In genomic region chr10:44743539-44743938, GRCh38 we compare ENCODE assay signal across 30 cellular contexts.
"Had no signal": no experiment of that assay in that cellular context is flagged by ENCODE, and none has a peak within 500 bp of the region (broad histone marks: within the 10 kb centered on the region; RNA-seq: fewer than 3 reads in every experiment).

No MANE protein-coding gene starts in this region.

- ATAC-seq: activated CD4-positive, alpha-beta T cell treated with anti-CD3 and anti-CD28 coated beads for 36 hours; activated CD4-positive, CD25-positive, alpha-beta regulatory T cell treated with anti-CD3 and anti-CD28 coated beads, Interleukin-2, amount 50 U/mL, for 24 hours; activated CD8-positive, alpha-beta memory T cell treated with anti-CD3 and anti-CD28 coated beads, Interleukin-2, amount 10 ng/mL, durations not matched to agents 7 days and 5 days; activated CD8-positive, alpha-beta T cell treated with anti-CD3 and anti-CD28 coated beads, Interleukin-2, amount 10 ng/mL, durations not matched to agents 7 days and 5 days; activated naive CD8-positive, alpha-beta T cell treated with anti-CD3 and anti-CD28 coated beads, Interleukin-2, amount 50 U/mL, for 24 hours; WTC11 had no signal

- H3K4me3 ChIP-seq: ascending aorta, cardiac muscle cell had no signal

- DNase-seq: activated CD4-positive, alpha-beta memory T cell treated with anti-CD3 and anti-CD28 coated beads, Interleukin-2, amount 10 ng/mL, durations not matched to agents 7 days and 5 days; activated CD4-positive, alpha-beta T cell treated with anti-CD3 and anti-CD28 coated beads for 1 hour; activated CD4-positive, alpha-beta T cell treated with anti-CD3 and anti-CD28 coated beads for 36 hours; activated CD4-positive, alpha-beta T cell treated with anti-CD3 and anti-CD28 coated beads for 48 hours; activated CD4-positive, alpha-beta T cell treated with anti-CD3 and anti-CD28 coated beads, Interleukin-2, amount 10 ng/mL, durations not matched to agents 7 days and 5 days; activated CD4-positive, alpha-beta T cell treated with anti-CD3 and anti-CD28 coated beads, Interleukin-2, amount 50 U/mL, for 48 hours; activated CD4-positive, CD25-positive, alpha-beta regulatory T cell; activated CD8-positive, alpha-beta memory T cell treated with anti-CD3 and anti-CD28 coated beads for 24 hours; activated CD8-positive, alpha-beta memory T cell treated with anti-CD3 and anti-CD28 coated beads, Interleukin-2, amount 10 ng/mL, durations not matched to agents 7 days and 5 days; activated CD8-positive, alpha-beta memory T cell treated with anti-CD3 and anti-CD28 coated beads, Interleukin-2, amount 50 U/mL, for 48 hours; activated CD8-positive, alpha-beta T cell treated with anti-CD3 and anti-CD28 coated beads, Interleukin-2, amount 10 ng/mL, durations not matched to agents 7 days and 5 days; activated effector memory CD4-positive, alpha-beta T cell treated with Interleukin-2 at 50 U/mL for 16 hours; activated gamma-delta T cell; activated naive CD4-positive, alpha-beta T cell treated with anti-CD3 and anti-CD28 coated beads, Interleukin-2, amount 10 ng/mL, durations not matched to agents 7 days and 5 days; activated naive CD4-positive, alpha-beta T cell treated with Interleukin-2 at 50 U/mL for 16 hours; activated naive CD8-positive, alpha-beta T cell treated with anti-CD3 and anti-CD28 coated beads, Interleukin-2, amount 10 ng/mL, durations not matched to agents 7 days and 5 days; activated naive CD8-positive, alpha-beta T cell treated with anti-CD3 and anti-CD28 coated beads, Interleukin-2, amount 50 U/mL, for 24 hours; activated T-cell treated with anti-CD3 and anti-CD28 coated beads, Interleukin-2, amount 50 U/mL, for 24 hours; activated T-cell treated with anti-CD3 and anti-CD28 coated beads, Interleukin-2, amount 50 U/mL, for 48 hours; amygdala; anterior cingulate cortex; caudate nucleus; cerebellar nuclear complex; T-helper 2 cell; T-helper 9 cell had no signal

- H3K4me1 ChIP-seq: ascending aorta had no signal

- H3K36me3 ChIP-seq: ascending aorta, cardiac muscle cell had no signal

- H3K27ac ChIP-seq: ascending aorta, cardiac muscle cell, VCaP had no signal

- H3K27me3 ChIP-seq: ascending aorta, cardiac muscle cell had no signal

- H3K9me3 ChIP-seq: ascending aorta had no signal
